ENCODE assay signal across 28 cellular contexts in genomic region chr12:25783566-25783965, GRCh38.
"Had no signal": no experiment of that assay in that cellular context is flagged by ENCODE, and none has a peak within 500 bp of the region (broad histone marks: within the 10 kb centered on the region; RNA-seq: fewer than 3 reads in every experiment).

No MANE protein-coding gene starts in this region.

- H3K9ac ChIP-seq: neural progenitor cell, parathyroid adenoma had no signal

- H3K4me1 ChIP-seq: neural progenitor cell, parathyroid adenoma, psoas muscle, spleen, suprapubic skin, testis, transverse colon, upper lobe of right lung, uterus had no signal

- ATAC-seq: natural killer cell; psoas muscle; right cardiac atrium; sciatic nerve; stimulated activated memory B cell treated with anti-CD40 and anti-IgM and Interleukin-4, amounts not matched to agents 10 μg/mL and 1 μg/mL and 100 μg/mL, for 72 hours; stimulated activated naive CD8-positive, alpha-beta T cell treated with anti-CD3 and anti-CD28 coated beads, Interleukin-15, amount 100 ng/mL, for 72 hours; stimulated activated naive CD8-positive, alpha-beta T cell treated with anti-CD3 and anti-CD28 coated beads, Interleukin-15, Interleukin-2, amounts not matched to agents 100 U/mL and 50 U/mL, for 24 hours; upper lobe of right lung had no signal

- H3K4me3 ChIP-seq: neural progenitor cell, ovary, psoas muscle, skin epidermis, smooth muscle cell, spleen, suprapubic skin, testis, tibial artery, transverse colon, upper lobe of right lung, uterus had no signal

- DNase-seq: natural killer cell; occipital lobe; ovary; posterior cingulate gyrus; psoas muscle; right cardiac atrium; spleen; stimulated activated CD4-positive, alpha-beta T cell treated with anti-CD3 and anti-CD28 coated beads, Interleukin-12 subunit alpha, Interleukin-12 subunit beta, amount 100 ng/mL, for 4 hours; stimulated activated CD4-positive, alpha-beta T cell treated with anti-CD3 and anti-CD28 coated beads, Interleukin-1b, Interleukin-23, amount 100 ng/mL, for 48 hours; stimulated activated CD4-positive, alpha-beta T cell treated with anti-CD3 and anti-CD28 coated beads, Interleukin-4, amount 100 ng/mL, for 1 hour; stimulated activated CD4-positive, alpha-beta T cell treated with anti-CD3 and anti-CD28 coated beads, Interleukin-4, amount 100 ng/mL, for 4 hours; stimulated activated CD8-positive, alpha-beta memory T cell treated with anti-CD3 and anti-CD28 coated beads, Interleukin-4, amount 100 ng/mL, for 48 hours; stimulated activated naive CD4-positive, alpha-beta T cell; stimulated activated naive CD8-positive, alpha-beta T cell treated with anti-CD3 and anti-CD28 coated beads, Interleukin-15, amount 100 ng/mL, for 72 hours; stimulated activated naive CD8-positive, alpha-beta T cell treated with anti-CD3 and anti-CD28 coated beads, Interleukin-15, Interleukin-2, amounts not matched to agents 100 U/mL and 50 U/mL, for 24 hours; substantia nigra; testis; tibial artery; transverse colon; upper lobe of right lung; uterus had no signal

- H3K4me2 ChIP-seq: neural progenitor cell, smooth muscle cell had no signal

- H3K27me3 ChIP-seq: neural progenitor cell, ovary, suprapubic skin, testis, tibial artery, transverse colon, upper lobe of right lung, uterus had no signal

- H3K79me2 ChIP-seq: parathyroid adenoma had no signal

- H3K27ac ChIP-seq: neural progenitor cell, ovary, parathyroid adenoma, psoas muscle, skin epidermis, spleen, suprapubic skin, testis, tibial artery, transverse colon, upper lobe of right lung, uterus had no signal

- H3K36me3 ChIP-seq: neural progenitor cell, ovary, spleen, suprapubic skin, tibial artery, transverse colon, upper lobe of right lung, uterus had no signal

- H2AFZ ChIP-seq: neural progenitor cell, parathyroid adenoma had no signal

- H3K9me3 ChIP-seq: ovary, psoas muscle, spleen, suprapubic skin, testis, tibial artery, transverse colon, upper lobe of right lung, uterus had no signal
